Comparison of ENCODE assay signal across 12 cellular contexts in the genomic region with DNA sequence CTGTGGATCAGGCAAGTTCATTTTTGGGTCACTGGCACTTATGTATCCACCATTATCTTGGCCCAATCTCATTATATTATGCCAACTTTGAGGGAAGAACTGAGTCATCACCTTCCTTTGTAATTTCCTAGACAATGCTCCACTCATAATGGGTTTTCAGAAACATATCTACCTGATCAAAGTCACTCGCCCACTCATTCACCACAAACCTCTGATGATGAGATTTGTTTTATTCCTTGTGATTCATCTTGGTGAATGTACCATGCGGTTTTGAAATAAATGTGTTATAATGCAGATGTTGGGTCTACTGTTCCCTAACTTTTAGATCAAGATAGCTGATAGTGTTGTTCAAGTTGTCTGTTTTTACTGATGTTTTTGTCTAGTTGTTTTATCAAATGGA.
A peak's percentile ranks its signal among the peaks of the same experiment; 100 is the strongest.
DNase-seq lines count a peak whose midpoint lies in the region; ATAC-seq, FAIRE-seq and TF ChIP-seq lines count a peak whose summit lies in the region.
"Had no signal": no experiment of that assay in that cellular context is flagged by ENCODE, and none has a peak within 500 bp of the region (broad histone marks: within the 10 kb centered on the region; RNA-seq: fewer than 3 reads in every experiment).

No MANE protein-coding gene starts in this region.

- intact Hi-C loops in psoas muscle (cut with DNase I) = no loop called here

- TF ChIP-seq CTCF in astrocyte (IDR thresholded peaks at IDR 0.05; ENCODE audit: insufficient read depth, low read depth, low read length) = no peak
- TF ChIP-seq CTCF in retinal pigment epithelial cell (conservative IDR thresholded peaks at IDR 0.05; ENCODE audit: low read depth, low read length) = no peak
- TF ChIP-seq CTCF in GM10266 (IDR thresholded peaks at IDR 0.05; ENCODE audit: control insufficient read depth, insufficient read depth, low read depth, missing control alignments) = no peak
- TF ChIP-seq CTCF in psoas muscle (IDR thresholded peaks at IDR 0.05) = no peak

- no peaks in the 10 kb centered on the region for H3K27me3 Mint-ChIP-seq in astrocyte (ENCODE audit: low read depth, unreplicated experiment)
- H3K27me3 Mint-ChIP-seq: progenitor cell of endocrine pancreas had no signal

- H4K20me1 ChIP-seq in astrocyte (ENCODE audit: insufficient read depth, low read length) = no peaks in the 10 kb centered on the region

- DNase-seq in EL = peak; percentile 81
- peak; percentile 57 for DNase-seq in LoVo (ENCODE audit: low spot score)
- DNase-seq in astrocyte (ENCODE audit: low read depth) = peak; percentile 100
- peak; percentile 85 for DNase-seq in retinal pigment epithelial cell (ENCODE audit: low read depth)
- DNase-seq in stimulated activated naive CD4-positive, alpha-beta T cell treated with Interleukin-2 at 50 U/mL for 16 hours (lab: John Stamatoyannopoulos, UW) = no peak
- no peak for DNase-seq in GM10266 (ENCODE audit: extremely low spot score)
- no peak for DNase-seq in NCI-H524 (lab: John Stamatoyannopoulos, UW)
- no peak for DNase-seq in psoas muscle
- DNase-seq: activated effector memory CD4-positive, alpha-beta T cell treated with Interleukin-2 at 50 U/mL for 16 hours; DMS 273 treated with DMSO at 0.1 percent for 48 hours; NCI-H2171 treated with DMSO at 0.1 percent for 48 hours had no signal

- WGBS in psoas muscle, 3 donors = 80 to 88% (median 81%) methylated on average over 2 of the region's 2 CpGs

- H3K9me3 Mint-ChIP-seq in astrocyte (ENCODE audit: unreplicated experiment) = peaks cover 2% of the 10 kb centered on the region

- peak overlapping the region; percentile 34 for H3K4me2 ChIP-seq in astrocyte (ENCODE audit: low read length)

- ATAC-seq in psoas muscle = no peak

- FAIRE-seq in astrocyte (lab: Jason Lieb, UNC) = peak; percentile 56

- peak overlapping the region; percentile 1 for H3K27ac Mint-ChIP-seq in astrocyte (ENCODE audit: unreplicated experiment)
- H3K27ac Mint-ChIP-seq: progenitor cell of endocrine pancreas had no signal

- no peaks in the 10 kb centered on the region for H3K9me3 ChIP-seq in astrocyte (ENCODE audit: insufficient read depth, low read depth, low read length)
- no peaks in the 10 kb centered on the region for H3K9me3 ChIP-seq in psoas muscle

- no peak overlapping the region for H3K4me3 ChIP-seq in astrocyte (ENCODE audit: insufficient read depth, low read depth, low read length)
- no peak overlapping the region for H3K4me3 ChIP-seq in retinal pigment epithelial cell (ENCODE audit: low read length)
- no peak overlapping the region for H3K4me3 ChIP-seq in psoas muscle

- no peak overlapping the region for H3K4me3 Mint-ChIP-seq in astrocyte (ENCODE audit: unreplicated experiment)

- H3K27ac ChIP-seq in astrocyte (ENCODE audit: low read depth, low read length) (peak overlapping the region; percentile 82), psoas muscle (no peak overlapping the region)

- H3K4me1 Mint-ChIP-seq in astrocyte (ENCODE audit: low read depth, unreplicated experiment) = peaks cover 13% of the 10 kb centered on the region

- H3K79me2 ChIP-seq in astrocyte (ENCODE audit: insufficient read depth, low read length) = no peaks in the 10 kb centered on the region

- H3K36me3 Mint-ChIP-seq in astrocyte (ENCODE audit: low read depth, unreplicated experiment) = no peaks in the 10 kb centered on the region

- no peaks in the 10 kb centered on the region for H3K27me3 ChIP-seq in astrocyte (ENCODE audit: insufficient read depth, low read length)
- H3K27me3 ChIP-seq in psoas muscle (ENCODE audit: insufficient read depth in 3 of 3, low read length in 2 of 3) = no peaks in the 10 kb centered on the region

- H3K4me1 ChIP-seq in astrocyte (ENCODE audit: insufficient read depth, low read length) (peaks cover 17% of the 10 kb centered on the region), psoas muscle (no peaks in the 10 kb centered on the region)

- no peak overlapping the region for H3K9ac ChIP-seq in astrocyte (ENCODE audit: low read length)

- no peak overlapping the region for H2AFZ ChIP-seq in astrocyte (ENCODE audit: low read depth, low read length)

- no peaks in the 10 kb centered on the region for H3K36me3 ChIP-seq in astrocyte (ENCODE audit: insufficient read depth, low read length)
- no peaks in the 10 kb centered on the region for H3K36me3 ChIP-seq in psoas muscle (ENCODE audit: insufficient read depth in 1 of 2, low read depth in 1 of 2)

Comparison
In these comparisons a context has a peak if more than half of its experiments do, and no peak if none do; other contexts are left out.
1. DNase-seq: peak in EL (single experiment), LoVo (single experiment), astrocyte (single experiment) and retinal pigment epithelial cell (single experiment); none in stimulated activated naive CD4-positive, alpha-beta T cell treated with Interleukin-2 at 50 U/mL for 16 hours (single experiment), GM10266 (single experiment), NCI-H524 (0 of 2) and psoas muscle (0 of 2).